Comparison of ENCODE assay signal across 12 cellular contexts in genomic region chrX:10166731-10167149, GRCh38.
DNase-seq lines count a peak whose midpoint lies in the region; ATAC-seq lines count a peak whose summit lies in the region.
"Had no signal": no experiment of that assay in that cellular context is flagged by ENCODE, and none has a peak within 500 bp of the region (broad histone marks: within the 10 kb centered on the region; RNA-seq: fewer than 3 reads in every experiment).

No MANE protein-coding gene starts in this region.

- intact Hi-C loops in head of caudate nucleus (cut with DNase I), result no loop called here

- peaks cover 43% of the 10 kb centered on the region for H3K27me3 Mint-ChIP-seq in activated T-cell treated with anti-CD3 and anti-CD28 coated beads, Interleukin-2, amount 50 U/mL, for 24 hours

- H3K36me3 Mint-ChIP-seq in activated T-cell treated with anti-CD3 and anti-CD28 coated beads, Interleukin-2, amount 50 U/mL, for 24 hours (ENCODE audit: low read depth), result no peaks in the 10 kb centered on the region
- no peaks in the 10 kb centered on the region for H3K36me3 Mint-ChIP-seq in stimulated activated effector memory CD8-positive, alpha-beta T cell treated with anti-CD3 and anti-CD28 coated beads, Interleukin-12 subunit alpha, Interleukin-12 subunit beta, amount 100 ng/mL, for 72 hours
- H3K36me3 Mint-ChIP-seq: activated naive CD4-positive, alpha-beta T cell treated with anti-CD3 and anti-CD28 coated beads, Interleukin-2, amount 50 U/mL, for 24 hours had no signal

- H3K36me3 ChIP-seq in effector memory CD4-positive, alpha-beta T cell (ENCODE audit: control insufficient read depth, insufficient read depth, low read length), result no peaks in the 10 kb centered on the region

- H3K4me3 ChIP-seq in effector memory CD4-positive, alpha-beta T cell (ENCODE audit: insufficient read depth, low read depth, low read length, poor library complexity, severe bottlenecking), result no peak overlapping the region

- DNase-seq in activated T-cell treated with anti-CD3 and anti-CD28 coated beads for 48 hours (ENCODE audit: low read depth) (peak; percentile 4), NOMO-1 treated with DMSO at 0.1 percent for 48 hours (lab: John Stamatoyannopoulos, UW; ENCODE audit: unreplicated experiment) (peak; percentile 55), head of caudate nucleus (peak in 37 of 42 donors; percentile 23 to 88 (median 54)), NCI-H1092 treated with DMSO at 0.1 percent for 48 hours (lab: John Stamatoyannopoulos, UW) (no peak)
- no peak for DNase-seq in activated T-cell treated with anti-CD3 and anti-CD28 coated beads, Interleukin-2, amount 50 U/mL, for 24 hours
- no peak for DNase-seq in stimulated activated effector memory CD8-positive, alpha-beta T cell treated with anti-CD3 and anti-CD28 coated beads, Interleukin-12 subunit alpha, Interleukin-12 subunit beta, amount 100 ng/mL, for 72 hours (ENCODE audit: low spot score in 2 of 2)
- DNase-seq in effector memory CD4-positive, alpha-beta T cell, result no peak
- DNase-seq: NCI-H1694 treated with DMSO at 0.1 percent for 48 hours, T-helper 17 cell had no signal

- H3K4me1 Mint-ChIP-seq in activated T-cell treated with anti-CD3 and anti-CD28 coated beads, Interleukin-2, amount 50 U/mL, for 24 hours (ENCODE audit: low read depth), result peaks cover 12% of the 10 kb centered on the region
- peaks cover 15% of the 10 kb centered on the region for H3K4me1 Mint-ChIP-seq in stimulated activated effector memory CD8-positive, alpha-beta T cell treated with anti-CD3 and anti-CD28 coated beads, Interleukin-12 subunit alpha, Interleukin-12 subunit beta, amount 100 ng/mL, for 72 hours
- H3K4me1 Mint-ChIP-seq: activated naive CD4-positive, alpha-beta T cell treated with anti-CD3 and anti-CD28 coated beads, Interleukin-2, amount 50 U/mL, for 24 hours had no signal

- no peaks in the 10 kb centered on the region for H3K9me3 Mint-ChIP-seq in activated T-cell treated with anti-CD3 and anti-CD28 coated beads, Interleukin-2, amount 50 U/mL, for 24 hours
- H3K9me3 Mint-ChIP-seq in stimulated activated effector memory CD8-positive, alpha-beta T cell treated with anti-CD3 and anti-CD28 coated beads, Interleukin-12 subunit alpha, Interleukin-12 subunit beta, amount 100 ng/mL, for 72 hours, result no peaks in the 10 kb centered on the region
- H3K9me3 Mint-ChIP-seq: activated naive CD4-positive, alpha-beta T cell treated with anti-CD3 and anti-CD28 coated beads, Interleukin-2, amount 50 U/mL, for 24 hours had no signal

- H3K27ac Mint-ChIP-seq in activated T-cell treated with anti-CD3 and anti-CD28 coated beads, Interleukin-2, amount 50 U/mL, for 24 hours, result no peak overlapping the region
- H3K27ac Mint-ChIP-seq in stimulated activated effector memory CD8-positive, alpha-beta T cell treated with anti-CD3 and anti-CD28 coated beads, Interleukin-12 subunit alpha, Interleukin-12 subunit beta, amount 100 ng/mL, for 72 hours, result no peak overlapping the region
- H3K27ac Mint-ChIP-seq: activated naive CD4-positive, alpha-beta T cell treated with anti-CD3 and anti-CD28 coated beads, Interleukin-2, amount 50 U/mL, for 24 hours; T-helper 17 cell had no signal

- no peaks in the 10 kb centered on the region for H3K9me3 ChIP-seq in effector memory CD4-positive, alpha-beta T cell (ENCODE audit: control insufficient read depth, low read length)

- H3K27me3 ChIP-seq in effector memory CD4-positive, alpha-beta T cell (replicated peaks; ENCODE audit: control insufficient read depth, insufficient read depth, low read length, poor library complexity, severe bottlenecking), result no peaks in the 10 kb centered on the region

- no peak overlapping the region for H3K4me3 Mint-ChIP-seq in activated T-cell treated with anti-CD3 and anti-CD28 coated beads, Interleukin-2, amount 50 U/mL, for 24 hours
- no peak overlapping the region for H3K4me3 Mint-ChIP-seq in stimulated activated effector memory CD8-positive, alpha-beta T cell treated with anti-CD3 and anti-CD28 coated beads, Interleukin-12 subunit alpha, Interleukin-12 subunit beta, amount 100 ng/mL, for 72 hours
- H3K4me3 Mint-ChIP-seq: activated naive CD4-positive, alpha-beta T cell treated with anti-CD3 and anti-CD28 coated beads, Interleukin-2, amount 50 U/mL, for 24 hours; T-helper 17 cell had no signal

- H3K27ac ChIP-seq in effector memory CD4-positive, alpha-beta T cell (ENCODE audit: insufficient read depth, low read length, poor library complexity, severe bottlenecking), result no peak overlapping the region
- H3K27ac ChIP-seq: epithelial cell of prostate had no signal

- no peaks in the 10 kb centered on the region for H3K4me1 ChIP-seq in effector memory CD4-positive, alpha-beta T cell (ENCODE audit: control insufficient read depth, insufficient read depth, low read length, poor library complexity, severe bottlenecking)

- ATAC-seq in stimulated activated effector memory CD8-positive, alpha-beta T cell treated with anti-CD3 and anti-CD28 coated beads, Interleukin-12 subunit alpha, Interleukin-12 subunit beta, amount 100 ng/mL, for 72 hours, result peak; percentile 71
- no peak for ATAC-seq in HG03159 (IDR thresholded peaks at IDR 0.05; ENCODE audit: unreplicated experiment)
- ATAC-seq: T-helper 17 cell had no signal

Comparison
In these comparisons a context has a peak if more than half of its experiments do, and no peak if none do; other contexts are left out.
1. DNase-seq: peak in activated T-cell treated with anti-CD3 and anti-CD28 coated beads for 48 hours (single experiment), NOMO-1 treated with DMSO at 0.1 percent for 48 hours (single experiment) and head of caudate nucleus (37 of 42); none in activated T-cell treated with anti-CD3 and anti-CD28 coated beads, Interleukin-2, amount 50 U/mL, for 24 hours (single experiment), stimulated activated effector memory CD8-positive, alpha-beta T cell treated with anti-CD3 and anti-CD28 coated beads, Interleukin-12 subunit alpha, Interleukin-12 subunit beta, amount 100 ng/mL, for 72 hours (0 of 2), effector memory CD4-positive, alpha-beta T cell (0 of 3) and NCI-H1092 treated with DMSO at 0.1 percent for 48 hours (single experiment).